In the genomic region with DNA sequence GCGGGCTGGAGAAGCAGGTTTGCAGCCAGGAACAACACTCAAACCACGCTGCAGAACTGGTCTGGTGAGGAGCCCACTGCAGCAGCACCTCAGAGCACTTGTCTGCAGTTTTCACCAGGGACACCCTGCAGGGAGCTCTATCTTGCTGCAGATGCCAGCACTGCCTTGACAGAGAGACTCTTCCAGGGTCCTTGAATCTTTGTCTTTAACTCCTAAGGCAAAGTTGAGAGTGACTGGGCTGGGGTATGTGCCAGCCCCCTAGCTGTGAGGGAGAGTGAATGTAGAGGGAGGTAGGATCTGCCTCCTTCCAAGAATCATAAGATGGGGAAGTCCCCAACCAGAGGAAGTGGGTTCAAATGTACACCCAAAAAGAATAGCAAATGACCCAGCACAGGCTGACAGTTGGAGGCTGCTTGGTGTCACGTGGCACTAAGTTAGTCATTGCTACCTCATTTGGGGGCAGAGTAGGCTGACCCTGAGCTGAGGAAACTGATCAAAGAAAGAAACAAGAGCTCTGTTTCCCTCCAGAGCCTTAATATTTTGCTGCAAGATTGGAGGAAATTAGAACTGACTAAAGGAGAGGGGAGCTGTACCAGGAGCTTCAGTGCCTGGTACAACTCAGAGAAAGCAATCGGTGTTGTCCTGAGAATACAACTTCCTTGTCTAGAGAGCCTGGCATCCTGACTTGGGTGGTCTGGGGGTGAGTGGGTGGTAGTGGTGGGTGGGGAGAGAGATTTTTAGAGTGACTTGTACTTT, we compare ENCODE assay signal across 8 cellular contexts. TPM values are rescaled to one million over a fixed set of nuclear protein-coding genes. Genes with fewer than 3 reads are reported as not detected.
DNase-seq lines count a peak whose midpoint lies in the region; ATAC-seq and TF ChIP-seq lines count a peak whose summit lies in the region.

No MANE protein-coding gene starts in this region.

- H3K4me1 Mint-ChIP-seq in endodermal cell = no peaks in the 10 kb centered on the region

- no peak overlapping the region for H3K4me3 Mint-ChIP-seq in endodermal cell

- peak; percentile 66 for ATAC-seq in GM21390 (IDR thresholded peaks at IDR 0.05; ENCODE audit: unreplicated experiment)

- H3K4me1 ChIP-seq in endodermal cell (ENCODE audit: control insufficient read depth, insufficient read depth, low read length) = no peaks in the 10 kb centered on the region

- DNase-seq in ELF-1 (ENCODE audit: low read depth, low spot score) (peak; percentile 78), HPDE6-E6E7 (ENCODE audit: extremely low spot score) (peak; percentile 48), endodermal cell (peak; percentile 68), cerebellar cortex (ENCODE audit: low spot score) (no peak), AG08396 (ENCODE audit: low spot score) (no peak)
- DNase-seq in activated CD4-positive, CD25-positive, alpha-beta regulatory T cell treated with anti-CD3 and anti-CD28 coated beads, Interleukin-2, amount 50 U/mL, for 16 hours (ENCODE audit: low read depth, low spot score) = peak; percentile 38
- peak in 2 of 3 experiments; percentile 30 to 41 for DNase-seq in stimulated activated CD4-positive, alpha-beta T cell treated with anti-CD3 and anti-CD28 coated beads, TNF-alpha, amount 100 ng/mL, for 4 hours (ENCODE audit: low read depth in 3 of 3)

- H3K27me3 Mint-ChIP-seq in endodermal cell (ENCODE audit: insufficient read depth) = no peaks in the 10 kb centered on the region

- H3K27me3 ChIP-seq in endodermal cell (ENCODE audit: control insufficient read depth, insufficient read depth, low read length, poor library complexity, severe bottlenecking) = no peaks in the 10 kb centered on the region

- H3K27ac Mint-ChIP-seq in endodermal cell = no peak overlapping the region

- WGBS in endodermal cell (ENCODE audit: insufficient coverage in 1 of 2, insufficient read length in 1 of 2), 2 experiments = 91 to 100% methylated on average over 1 to 4 of the region's 4 CpGs

- H3K9ac ChIP-seq in endodermal cell (ENCODE audit: extremely low read depth, low read length, poor library complexity, severe bottlenecking) = no peak overlapping the region

- no peaks in the 10 kb centered on the region for H3K36me3 Mint-ChIP-seq in endodermal cell (ENCODE audit: low read depth)

- H3K9me3 ChIP-seq in endodermal cell (ENCODE audit: control insufficient read depth, low read length) = no peaks in the 10 kb centered on the region

- peak; percentile 21 for TF ChIP-seq CTCF in endodermal cell (conservative IDR thresholded peaks at IDR 0.05)

- H3K27ac ChIP-seq in endodermal cell (ENCODE audit: low read depth, low read length) = no peak overlapping the region

- peaks cover 62% of the 10 kb centered on the region for H3K9me3 Mint-ChIP-seq in endodermal cell

- H3K4me3 ChIP-seq in endodermal cell (ENCODE audit: low read length) = no peak overlapping the region

- no peaks in the 10 kb centered on the region for H3K36me3 ChIP-seq in endodermal cell (ENCODE audit: control insufficient read depth, insufficient read depth, low read length)

RNA-seq across cellular contexts. Expression of gene HUWE1, which starts 28.2 kb away (rescaled TPM):
- 100 to 1,000 TPM; 316 to 325 TPM for total RNA-seq in endodermal cell
- polyA plus RNA-seq in endodermal cell (2013, experiment 1 of 2) = 103 TPM
- 110 TPM for polyA plus RNA-seq in endodermal cell (2013, experiment 2 of 2)

Comparison
In these comparisons a context has a peak if more than half of its experiments do, and no peak if none do; other contexts are left out.
1. DNase-seq: peak in ELF-1 (single experiment), HPDE6-E6E7 (single experiment), activated CD4-positive, CD25-positive, alpha-beta regulatory T cell treated with anti-CD3 and anti-CD28 coated beads, Interleukin-2, amount 50 U/mL, for 16 hours (single experiment), endodermal cell (single experiment) and stimulated activated CD4-positive, alpha-beta T cell treated with anti-CD3 and anti-CD28 coated beads, TNF-alpha, amount 100 ng/mL, for 4 hours (2 of 3); none in cerebellar cortex (single experiment) and AG08396 (single experiment).